In the genomic region with DNA sequence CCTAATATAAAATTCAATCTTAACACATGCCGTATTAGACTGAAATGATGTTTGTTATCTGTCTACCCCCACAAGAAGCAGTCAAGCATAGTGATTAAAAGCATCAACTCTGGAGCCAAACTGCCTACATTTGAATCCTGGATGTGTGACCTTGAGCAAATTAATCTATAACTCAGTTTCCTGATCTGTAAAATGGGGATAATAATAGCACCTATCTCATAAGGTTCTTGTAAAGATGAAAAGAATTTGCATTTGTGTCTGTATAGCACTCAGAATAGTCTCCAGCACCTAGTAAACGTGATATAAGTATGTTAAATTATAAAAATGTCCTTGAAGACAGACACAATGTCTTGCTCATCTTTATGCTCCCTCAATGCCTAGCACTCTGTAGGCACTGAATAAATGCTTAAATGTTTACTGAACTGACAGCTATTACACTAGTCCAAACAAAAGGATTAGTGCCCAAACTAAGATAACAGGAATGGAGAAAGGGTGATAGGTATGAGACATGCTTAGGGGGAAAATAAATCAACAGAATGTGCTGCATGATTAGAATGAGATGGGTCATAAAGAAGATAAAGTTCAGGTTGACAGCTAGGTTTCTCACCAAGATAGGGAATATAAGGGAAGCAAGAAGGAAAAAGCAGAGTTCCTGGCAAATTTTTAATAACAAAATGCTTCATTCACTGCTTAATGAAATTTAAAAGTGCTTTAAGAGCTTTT, we compare ENCODE assay signal across 15 cellular contexts.
A peak's percentile ranks its signal among the peaks of the same experiment; 100 is the strongest.
DNase-seq lines count a peak whose midpoint lies in the region; ATAC-seq and TF ChIP-seq lines count a peak whose summit lies in the region.
"Had no signal": no experiment of that assay in that cellular context is flagged by ENCODE, and none has a peak within 500 bp of the region (broad histone marks: within the 10 kb centered on the region; RNA-seq: fewer than 3 reads in every experiment).

No MANE protein-coding gene starts in this region.

- H3F3A ChIP-seq in OCI-LY1 (ENCODE audit: insufficient read depth, low read length), result no peaks in the 10 kb centered on the region

- H2AFZ ChIP-seq in OCI-LY1 (ENCODE audit: low read length), result no peak overlapping the region
- H2AFZ ChIP-seq: neural progenitor cell had no signal

- ATAC-seq in GM18868 (IDR thresholded peaks at IDR 0.05; ENCODE audit: unreplicated experiment) (peak; percentile 35), GM21825 (IDR thresholded peaks at IDR 0.05; ENCODE audit: unreplicated experiment) (peak; percentile 33), gastrocnemius medialis (no peak), GM18873 (IDR thresholded peaks at IDR 0.05; ENCODE audit: low FRiP score, unreplicated experiment) (no peak), left ventricle myocardium superior (no peak)

- H3K9me3 ChIP-seq in OCI-LY1 (ENCODE audit: low read length) (no peaks in the 10 kb centered on the region), gastrocnemius medialis (no peaks in the 10 kb centered on the region)
- H3K9me3 ChIP-seq: thyroid gland had no signal

- H3K4me1 Mint-ChIP-seq in nephron progenitor cell, result peaks cover 13% of the 10 kb centered on the region
- H3K4me1 Mint-ChIP-seq: neural progenitor cell had no signal

- H4K20me1 ChIP-seq in OCI-LY1 (ENCODE audit: insufficient read depth, low read length), result no peaks in the 10 kb centered on the region

- H3K27ac Mint-ChIP-seq in nephron progenitor cell, result no peak overlapping the region
- H3K27ac Mint-ChIP-seq: neural progenitor cell had no signal

- H3K79me2 ChIP-seq in OCI-LY1 (ENCODE audit: insufficient read depth, low read length), result no peaks in the 10 kb centered on the region

- no peak overlapping the region for H3K4me3 ChIP-seq in OCI-LY1 (ENCODE audit: low read depth, low read length, poor library complexity, severe bottlenecking)
- no peak overlapping the region for H3K4me3 ChIP-seq in gastrocnemius medialis
- H3K4me3 ChIP-seq: neural progenitor cell, thyroid gland had no signal

- H3K9me2 ChIP-seq in OCI-LY1 (ENCODE audit: low read depth, low read length), result no peaks in the 10 kb centered on the region

- peaks cover 28% of the 10 kb centered on the region for H3K36me3 Mint-ChIP-seq in nephron progenitor cell (ENCODE audit: low read depth)

- in situ Hi-C loops in gastrocnemius medialis (cut with MboI; ENCODE audit: low sequenced_read_pairs in 4 of 4), result loop anchor here in 2 of 4 donors (5.0 to 10.0 kb wide), 3 partner anchors 224 to 322 kb away; no protein-coding TSS in a partner anchor

- H3K4me3 Mint-ChIP-seq in nephron progenitor cell, result no peak overlapping the region
- H3K4me3 Mint-ChIP-seq: neural progenitor cell had no signal

- H3K27me3 Mint-ChIP-seq in nephron progenitor cell (ENCODE audit: low read depth, poor library complexity), result no peaks in the 10 kb centered on the region

- peaks cover 16% of the 10 kb centered on the region for H3K4me1 ChIP-seq in OCI-LY1 (ENCODE audit: insufficient read depth, low read length, severe bottlenecking)
- peaks cover 22 to 25% of the 10 kb centered on the region in 2 donors for H3K4me1 ChIP-seq in gastrocnemius medialis

- intact Hi-C loops in gastrocnemius medialis (cut with DNase I; ENCODE audit: low total_unique reads) (loop anchor here (1.0 to 5.0 kb wide), 4 partner anchors 11 to 364 kb away; no protein-coding TSS in a partner anchor), left ventricle myocardium superior (cut with micrococcal nuclease) (no loop called here)

- no peaks in the 10 kb centered on the region for H3K9me3 Mint-ChIP-seq in nephron progenitor cell
- H3K9me3 Mint-ChIP-seq: neural progenitor cell had no signal

- H3K4me2 ChIP-seq in OCI-LY1 (ENCODE audit: low read length), result no peak overlapping the region
- H3K4me2 ChIP-seq: neural progenitor cell had no signal

- H3K36me3 ChIP-seq in OCI-LY1 (ENCODE audit: insufficient read depth, low read length) (peaks cover 9% of the 10 kb centered on the region; the same call in 1 of the 2 replicates), gastrocnemius medialis (no peaks in the 10 kb centered on the region)
- H3K36me3 ChIP-seq: neural progenitor cell had no signal

- TF ChIP-seq CTCF in OCI-LY1 (IDR thresholded peaks at IDR 0.05; ENCODE audit: low read length) (no peak), gastrocnemius medialis (IDR thresholded peaks at IDR 0.05 in 4 of 5, conservative IDR thresholded peaks at IDR 0.05 in 1 of 5) (no peak), nephron progenitor cell (IDR thresholded peaks at IDR 0.05) (no peak)

- TF ChIP-seq POLR2A in gastrocnemius medialis (IDR thresholded peaks at IDR 0.05), result no peak

- H3K27ac ChIP-seq in OCI-LY1 (ENCODE audit: low read depth, low read length, poor library complexity, severe bottlenecking) (peak overlapping the region; percentile 48), gastrocnemius medialis (peak overlapping the region; percentile 88 to 94 (median 90))
- H3K27ac ChIP-seq: epithelial cell of prostate, neural progenitor cell, thyroid gland had no signal

- H3K27me3 ChIP-seq in OCI-LY1 (ENCODE audit: insufficient read depth, low read length) (no peaks in the 10 kb centered on the region), gastrocnemius medialis (no peaks in the 10 kb centered on the region)
- H3K27me3 ChIP-seq: neural progenitor cell, thyroid gland had no signal

- H3K9ac ChIP-seq in OCI-LY1 (ENCODE audit: low read length), result no peak overlapping the region
- H3K9ac ChIP-seq: neural progenitor cell had no signal

- DNase-seq in gastrocnemius medialis, result no peak
- no peak for DNase-seq in nephron progenitor cell
- no peak for DNase-seq in left ventricle myocardium superior
- DNase-seq: activated effector memory CD4-positive, alpha-beta T cell treated with Interleukin-2 at 50 U/mL for 16 hours; cortex of kidney; MV-4-11; stimulated activated CD4-positive, alpha-beta T cell treated with anti-CD3 and anti-CD28 coated beads, Interleukin-4, amount 100 ng/mL, for 1 hour; SW 1271 had no signal

Comparison
In these comparisons a context has a peak if more than half of its experiments do, and no peak if none do; other contexts are left out.
1. ATAC-seq: peak in GM18868 (single experiment) and GM21825 (single experiment); none in gastrocnemius medialis (0 of 2), GM18873 (single experiment) and left ventricle myocardium superior (single experiment).